16 cellular contexts compared by ENCODE assay signal in the genomic region with DNA sequence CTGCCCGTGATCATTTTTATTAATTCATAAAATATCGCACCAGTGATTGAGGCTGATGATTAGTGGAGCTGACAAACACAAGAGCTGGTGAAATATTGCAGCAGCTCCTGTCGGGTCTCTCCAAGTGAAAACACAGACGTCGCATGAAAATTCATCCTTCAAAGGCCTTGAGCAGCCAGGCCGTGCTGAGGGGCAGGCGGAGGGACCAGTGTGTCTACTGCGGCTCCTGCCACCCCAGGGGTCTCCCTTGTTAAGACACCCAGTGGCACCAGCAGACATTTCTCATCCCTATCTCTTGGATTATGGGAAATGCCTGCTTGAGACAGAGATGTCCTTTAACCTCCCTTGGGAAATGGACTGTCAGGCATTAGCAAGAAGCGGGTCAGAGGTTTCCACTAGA.
DNase-seq lines count a peak whose midpoint lies in the region; TF ChIP-seq lines count a peak whose summit lies in the region.
"Had no signal": no experiment of that assay in that cellular context is flagged by ENCODE, and none has a peak within 500 bp of the region (broad histone marks: within the 10 kb centered on the region; RNA-seq: fewer than 3 reads in every experiment).

No MANE protein-coding gene starts in this region.

- H3K4me3 Mint-ChIP-seq in glutamatergic neuron (ENCODE audit: unreplicated experiment): peak overlapping the region; percentile 61
- H3K4me3 Mint-ChIP-seq: CD4-positive, alpha-beta T cell; HFFc6 had no signal

- peaks cover 4% of the 10 kb centered on the region; the same call in 1 of the 2 replicates for H3K9me3 ChIP-seq in SJCRH30 (replicated peaks)
- H3K9me3 ChIP-seq: Caco-2 had no signal

- H3K4me3 ChIP-seq in SJCRH30: no peak overlapping the region

- TF ChIP-seq CTCF in glutamatergic neuron (IDR thresholded peaks at IDR 0.05; ENCODE audit: partially characterized antibody, unreplicated experiment): no peak

- H3K36me3 Mint-ChIP-seq in glutamatergic neuron (ENCODE audit: unreplicated experiment): peaks cover 5% of the 10 kb centered on the region

- no peaks in the 10 kb centered on the region for H3K27me3 ChIP-seq in SJCRH30

- peak overlapping the region; percentile 65 for H3K27ac Mint-ChIP-seq in glutamatergic neuron (ENCODE audit: unreplicated experiment)
- H3K27ac Mint-ChIP-seq: CD4-positive, alpha-beta T cell; HFFc6 had no signal

- peaks cover 23% of the 10 kb centered on the region for H3K4me1 Mint-ChIP-seq in glutamatergic neuron (ENCODE audit: low read depth, unreplicated experiment)

- peaks cover 21% of the 10 kb centered on the region for H3K4me1 ChIP-seq in SJCRH30
- H3K4me1 ChIP-seq: Caco-2 had no signal

- peaks cover 9% of the 10 kb centered on the region for H3K9me3 Mint-ChIP-seq in glutamatergic neuron (ENCODE audit: unreplicated experiment)
- H3K9me3 Mint-ChIP-seq: CD4-positive, alpha-beta T cell had no signal

- peaks cover 5% of the 10 kb centered on the region for H3K27me3 Mint-ChIP-seq in glutamatergic neuron (ENCODE audit: unreplicated experiment)
- H3K27me3 Mint-ChIP-seq: CD4-positive, alpha-beta T cell had no signal

- DNase-seq in NCI-H2227 (lab: John Stamatoyannopoulos, UW; ENCODE audit: unreplicated experiment): peak; percentile 11
- no peak for DNase-seq in NCI-H2227 treated with DMSO at 0.1 percent for 48 hours (lab: John Stamatoyannopoulos, UW)
- DNase-seq in SJCRH30: peak in 1 of 2 experiments; percentile 52
- no peak for DNase-seq in glutamatergic neuron
- peak; percentile 77 for DNase-seq in retina
- no peak for DNase-seq in stimulated activated CD4-positive, alpha-beta T cell treated with anti-CD3 and anti-CD28 coated beads, Interleukin-4, amount 100 ng/mL, for 24 hours
- DNase-seq in SIG-M5 (lab: John Stamatoyannopoulos, UW): no peak
- no peak for DNase-seq in stimulated activated CD8-positive, alpha-beta memory T cell treated with anti-CD3 and anti-CD28 coated beads, Interleukin-4, amount 100 ng/mL, for 48 hours
- DNase-seq: 8988T; Caco-2; CD4-positive, alpha-beta T cell; H7; HFFc6; KBM-7; NCI-H345; NCI-H524 treated with DMSO at 0.1 percent for 48 hours had no signal

- H3K27ac ChIP-seq in SJCRH30: peak overlapping the region; percentile 54

- H3K36me3 ChIP-seq in SJCRH30: no peaks in the 10 kb centered on the region

Comparison
In these comparisons a context has a peak if more than half of its experiments do, and no peak if none do; other contexts are left out.
1. DNase-seq: peak in NCI-H2227 (single experiment) and retina (single experiment); none in NCI-H2227 treated with DMSO at 0.1 percent for 48 hours (single experiment), glutamatergic neuron (single experiment), stimulated activated CD4-positive, alpha-beta T cell treated with anti-CD3 and anti-CD28 coated beads, Interleukin-4, amount 100 ng/mL, for 24 hours (single experiment), SIG-M5 (single experiment) and stimulated activated CD8-positive, alpha-beta memory T cell treated with anti-CD3 and anti-CD28 coated beads, Interleukin-4, amount 100 ng/mL, for 48 hours (single experiment).